8 cellular contexts compared by ENCODE assay signal in the genomic region with DNA sequence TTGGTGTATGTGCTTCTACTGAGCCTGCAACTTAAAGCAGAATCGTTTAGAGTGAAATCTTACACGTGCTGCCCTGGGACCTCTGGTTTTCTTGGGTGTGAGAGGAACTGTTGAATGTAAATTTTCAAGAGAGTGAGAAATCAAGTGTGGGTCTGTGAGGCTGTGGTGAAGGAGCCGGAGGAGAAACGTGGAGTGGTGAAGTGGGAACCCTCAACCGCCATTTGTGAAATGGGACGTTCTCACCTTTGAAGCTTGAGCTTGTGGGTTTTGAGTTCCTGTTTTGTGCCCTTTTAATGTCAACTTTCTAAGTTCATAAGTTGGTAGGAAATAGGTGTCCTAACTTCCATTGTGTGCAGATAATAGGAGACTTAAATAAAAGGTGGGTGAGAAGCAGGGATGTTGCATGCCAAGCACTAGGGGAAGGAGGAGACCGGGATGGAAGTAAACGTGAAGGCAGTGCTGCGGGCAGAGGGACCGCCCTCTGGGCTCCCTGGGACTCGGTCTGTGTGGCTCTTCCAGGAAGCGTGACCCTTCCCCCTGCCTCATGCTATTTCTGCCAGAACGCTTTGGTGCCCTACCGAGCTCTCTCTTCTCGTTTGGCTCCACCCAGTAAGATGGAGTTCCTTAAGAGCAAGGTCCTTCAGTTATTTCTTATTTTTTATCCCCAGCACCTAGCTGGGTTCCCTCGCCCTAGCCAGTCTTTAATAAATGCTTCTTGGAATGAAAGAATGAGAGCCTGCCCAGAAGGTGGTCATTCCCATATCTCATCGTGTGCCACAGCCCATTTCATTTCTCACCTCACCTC. TPM values are rescaled to one million over a fixed set of nuclear protein-coding genes. Genes with fewer than 3 reads are reported as not detected.
DNase-seq lines count a peak whose midpoint lies in the region; ATAC-seq, FAIRE-seq and TF ChIP-seq lines count a peak whose summit lies in the region.

No MANE protein-coding gene starts in this region.

- H3K27me3 ChIP-seq in K562 (ENCODE audit: control insufficient read depth in 2 of 2, insufficient read depth in 2 of 2, low read length in 2 of 2) (no peaks in the 10 kb centered on the region), tibial artery (no peaks in the 10 kb centered on the region), HAP-1 (ENCODE audit: low read depth) (no peaks in the 10 kb centered on the region), esophagus muscularis mucosa (no peaks in the 10 kb centered on the region)

- TF ChIP-seq EP300 in K562 (IDR thresholded peaks at IDR 0.05; ENCODE audit: low read length) (no peak), esophagus muscularis mucosa (IDR thresholded peaks at IDR 0.05) (no peak)

- peaks cover 9 to 47% of the 10 kb centered on the region in 2 experiments for H3K4me1 ChIP-seq in K562 (replicated peaks in 1 of 2; ENCODE audit: control insufficient read depth in 2 of 2, insufficient read depth in 2 of 2, low read length in 2 of 2)
- peaks cover 0 to 90% (median 42%) of the 10 kb centered on the region in 4 donors for H3K4me1 ChIP-seq in tibial artery
- H3K4me1 ChIP-seq in HAP-1 = peaks cover 24% of the 10 kb centered on the region
- peaks cover 47 to 71% (median 54%) of the 10 kb centered on the region in 4 donors for H3K4me1 ChIP-seq in esophagus muscularis mucosa

- DNase-seq in GM12864 (ENCODE audit: low read depth) = no peak
- peak; percentile 42 for DNase-seq in T follicular helper cell (ENCODE audit: low read depth)
- no peak for DNase-seq in K562 (ENCODE audit: extremely low read depth in 1 of 4, low spot score in 3 of 4)
- no peak for DNase-seq in tibial artery
- no peak for DNase-seq in HAP-1 (ENCODE audit: low spot score in 2 of 2)
- no peak for DNase-seq in DMS 273 (lab: John Stamatoyannopoulos, UW; ENCODE audit: unreplicated experiment)
- no peak for DNase-seq in esophagus muscularis mucosa (ENCODE audit: extremely low spot score)

- H3K27ac ChIP-seq in K562 (ENCODE audit: extremely low read depth, low read depth, low read length) (no peak overlapping the region), tibial artery (peak overlapping the region; percentile 50 to 78), esophagus muscularis mucosa (replicated peaks in 1 of 4) (peak overlapping the region in 2 of 4 donors; percentile 3 to 17)

- in situ Hi-C loops in K562 (cut with MboI) = no loop called here
- in situ Hi-C loops in HAP-1 (cut with MboI; ENCODE audit: low sequenced_read_pairs) = no loop called here

- no peak for TF ChIP-seq POLR2A in K562 (conservative IDR thresholded peaks at IDR 0.05)
- no peak for TF ChIP-seq POLR2A in esophagus muscularis mucosa (IDR thresholded peaks at IDR 0.05; ENCODE audit: low read depth)

- CTCF ChIA-PET in K562 (lab: Yijun Ruan, JAX; ENCODE audit: low intra/inter-chr PET ratio) = no interaction called here

- H3K79me2 ChIP-seq in K562 (ENCODE audit: control insufficient read depth, insufficient read depth, low read length) = peaks cover 55% of the 10 kb centered on the region

- no peak for FAIRE-seq in K562 (lab: Jason Lieb, UNC)

- 64% methylated on average over 17 of the region's 17 CpGs for WGBS in K562 (ENCODE audit: insufficient coverage, low coverage, missing lambda C conversion rate)
- 85% methylated on average over 17 of the region's 17 CpGs for WGBS in esophagus muscularis mucosa

- no peak overlapping the region for H3K4me2 ChIP-seq in K562 (ENCODE audit: insufficient read depth, low read length)

- POLR2A ChIA-PET in K562 (lab: Yijun Ruan, JAX) = no interaction called here

- H3K9me1 ChIP-seq in K562 (ENCODE audit: control insufficient read depth, insufficient read depth, low read length) = no peaks in the 10 kb centered on the region

- no peaks in the 10 kb centered on the region for H3K9me3 ChIP-seq in K562 (replicated peaks; ENCODE audit: control insufficient read depth, insufficient read depth, low read depth, low read length)
- H3K9me3 ChIP-seq in tibial artery = no peaks in the 10 kb centered on the region
- no peaks in the 10 kb centered on the region for H3K9me3 ChIP-seq in HAP-1
- H3K9me3 ChIP-seq in esophagus muscularis mucosa = no peaks in the 10 kb centered on the region

- no peak for TF ChIP-seq RAD21 in K562 (CRISPR knock-in tag; conservative IDR thresholded peaks at IDR 0.05 in 1 of 2, IDR thresholded peaks at IDR 0.05 in 1 of 2)

- intact Hi-C loops in K562 (cut with micrococcal nuclease) (loop anchor here (5.0 kb wide), 1 partner anchor 55 kb away; the partner anchor contains the start of gene TMEM131L), tibial artery (cut with DNase I; ENCODE audit: low total_unique reads) (no loop called here), esophagus muscularis mucosa (cut with DNase I) (no loop called here)

- ATAC-seq in HG02571 (IDR thresholded peaks at IDR 0.05; ENCODE audit: unreplicated experiment) (peak; percentile 32), K562 (0 out of 3 replicates have a peak, but pooled peaks have one; percentile 6)

- H3K9ac ChIP-seq in K562 (ENCODE audit: insufficient read depth in 1 of 2, low read depth in 2 of 2, low read length in 2 of 2) = no peak overlapping the region

- no peaks in the 10 kb centered on the region for H4K20me1 ChIP-seq in K562 (replicated peaks; ENCODE audit: control insufficient read depth, insufficient read depth, low read length)

- H3K36me3 ChIP-seq in K562 (ENCODE audit: control insufficient read depth, insufficient read depth, low read length) = peaks cover 3% of the 10 kb centered on the region; the same call in 1 of the 3 replicates
- H3K36me3 ChIP-seq in tibial artery = no peaks in the 10 kb centered on the region
- no peaks in the 10 kb centered on the region for H3K36me3 ChIP-seq in HAP-1 (replicated peaks)
- H3K36me3 ChIP-seq in esophagus muscularis mucosa = no peaks in the 10 kb centered on the region

- no peak overlapping the region for H2AFZ ChIP-seq in K562 (ENCODE audit: low read depth, low read length)

- BruUV-seq in K562 (replicated peaks; lab: Mats Ljungman, UMichigan) = no TSS peak

- no peak for TF ChIP-seq CTCF in GM12864 (IDR thresholded peaks at IDR 0.05; ENCODE audit: low read depth, low read length, missing control alignments)
- no peak for TF ChIP-seq CTCF in K562 (IDR thresholded peaks at IDR 0.05 in 2 of 3, conservative IDR thresholded peaks at IDR 0.05 in 1 of 3; ENCODE audit: insufficient read depth in 2 of 3, low read depth in 1 of 3, low read length in 3 of 3)
- TF ChIP-seq CTCF in tibial artery (IDR thresholded peaks at IDR 0.05) = no peak
- TF ChIP-seq CTCF in esophagus muscularis mucosa (IDR thresholded peaks at IDR 0.05) = no peak

- H3K4me3 ChIP-seq in GM12864 (ENCODE audit: low read depth, low read length) (peak overlapping the region; percentile 5), K562 (no peak overlapping the region), tibial artery (no peak overlapping the region), HAP-1 (no peak overlapping the region), esophagus muscularis mucosa (no peak overlapping the region)

TF ChIP-seq in K562, 482 proteins besides CTCF, POLR2A, EP300 and RAD21 (continues in another document):
- TF ChIP-seq CREBBP (IDR thresholded peaks at IDR 0.05; ENCODE audit: low read depth, low read length) (no peak), ZNF507 (tag; conservative IDR thresholded peaks at IDR 0.05) (no peak), E2F6 (IDR thresholded peaks at IDR 0.05; ENCODE audit: borderline replicate concordance in 1 of 2, extremely low read depth in 1 of 2, insufficient read depth in 1 of 2, insufficient read length in 1 of 2, low read depth in 1 of 2, low read length in 1 of 2, poor library complexity in 1 of 2, severe bottlenecking in 1 of 2) (peak in 1 of 2 experiments; percentile 7)
- TF ChIP-seq, protein P1, sequence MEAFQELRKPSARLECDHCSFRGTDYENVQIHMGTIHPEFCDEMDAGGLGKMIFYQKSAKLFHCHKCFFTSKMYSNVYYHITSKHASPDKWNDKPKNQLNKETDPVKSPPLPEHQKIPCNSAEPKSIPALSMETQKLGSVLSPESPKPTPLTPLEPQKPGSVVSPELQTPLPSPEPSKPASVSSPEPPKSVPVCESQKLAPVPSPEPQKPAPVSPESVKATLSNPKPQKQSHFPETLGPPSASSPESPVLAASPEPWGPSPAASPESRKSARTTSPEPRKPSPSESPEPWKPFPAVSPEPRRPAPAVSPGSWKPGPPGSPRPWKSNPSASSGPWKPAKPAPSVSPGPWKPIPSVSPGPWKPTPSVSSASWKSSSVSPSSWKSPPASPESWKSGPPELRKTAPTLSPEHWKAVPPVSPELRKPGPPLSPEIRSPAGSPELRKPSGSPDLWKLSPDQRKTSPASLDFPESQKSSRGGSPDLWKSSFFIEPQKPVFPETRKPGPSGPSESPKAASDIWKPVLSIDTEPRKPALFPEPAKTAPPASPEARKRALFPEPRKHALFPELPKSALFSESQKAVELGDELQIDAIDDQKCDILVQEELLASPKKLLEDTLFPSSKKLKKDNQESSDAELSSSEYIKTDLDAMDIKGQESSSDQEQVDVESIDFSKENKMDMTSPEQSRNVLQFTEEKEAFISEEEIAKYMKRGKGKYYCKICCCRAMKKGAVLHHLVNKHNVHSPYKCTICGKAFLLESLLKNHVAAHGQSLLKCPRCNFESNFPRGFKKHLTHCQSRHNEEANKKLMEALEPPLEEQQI (IDR thresholded peaks at IDR 0.05) = no peak

RNA-seq across cellular contexts. Expression of gene TMEM131L, which starts 56.0 kb away (rescaled TPM):
- 67.0 and 118 TPM in 2 replicates for total RNA-seq in K562 (2011; cell fraction: chromatin; rRNA removed; ENCODE audit: low replicate concordance)
- 37.9 and 39.4 TPM in 2 replicates for total RNA-seq in K562 (2011; cell fraction: nucleolus; rRNA removed)
- 60.0 and 67.7 TPM in 2 replicates for total RNA-seq in K562 (2011; cell fraction: nucleoplasm; rRNA removed)
- total RNA-seq in K562 (2014; rRNA removed) = 12.9 and 13.2 TPM in 2 replicates
- total RNA-seq in K562 (2014; rRNA removed; fragmentation: Illumina TruSeq; extraction: Trizol) = 15.0 and 16.0 TPM in 2 replicates
- total RNA-seq in K562 (2015; rRNA removed; fragmentation: Illumina TruSeq; extraction: Trizol) = 15.6 and 18.8 TPM in 2 replicates
- total RNA-seq in K562 (2021) = 18.6 and 20.8 TPM in 2 replicates
- polyA plus RNA-seq in K562 (2011; rRNA removed) = 9.7 and 10.0 TPM in 2 replicates
- 6.9 and 9.0 TPM in 2 replicates for polyA plus RNA-seq in K562 (2011; cell fraction: cytosol; rRNA removed)
- 23.1 and 24.6 TPM in 2 replicates for polyA plus RNA-seq in K562 (2011; cell fraction: nucleus; rRNA removed)
- 10.8 and 11.2 TPM in 2 replicates for polyA plus RNA-seq in K562 (2012)
- 13.1 and 15.4 TPM in 2 replicates for polyA plus RNA-seq in K562 (2014; fragmentation: Illumina TruSeq; extraction: Trizol)
- polyA plus RNA-seq in K562 (2014; fragmentation: Nextera tagmentation; extraction: Ambion mirVana) = 1 to 10 TPM; 1.2 to 1.6 TPM
- 6.9 and 7.5 TPM in 2 replicates for polyA plus RNA-seq in K562 (2014; rRNA removed)
- polyA minus RNA-seq in K562 (2011; rRNA and poly(A)+ RNA removed) = 25.0 and 34.9 TPM in 2 replicates
- 11.2 and 18.8 TPM in 2 replicates for polyA minus RNA-seq in K562 (2011; cell fraction: cytosol; rRNA and poly(A)+ RNA removed)
- 35.5 and 61.0 TPM in 2 replicates for polyA minus RNA-seq in K562 (2011; cell fraction: nucleus; rRNA and poly(A)+ RNA removed)
- 10 to 100 TPM; 10.3 to 16.3 (median 12.1) TPM for total RNA-seq in esophagus muscularis mucosa
